ENCODE assay signal across 16 cellular contexts in genomic region chr1:147086129-147086528, GRCh38.
DNase-seq lines count a peak whose midpoint lies in the region; ATAC-seq and TF ChIP-seq lines count a peak whose summit lies in the region.
"Had no signal": no experiment of that assay in that cellular context is flagged by ENCODE, and none has a peak within 500 bp of the region (broad histone marks: within the 10 kb centered on the region; RNA-seq: fewer than 3 reads in every experiment).

No MANE protein-coding gene starts in this region.

- POLR2A ChIA-PET in CD8-positive, alpha-beta memory T cell (lab: Charles Lee) = no interaction called here

- H3K4me3 ChIP-seq in CD8-positive, alpha-beta memory T cell (ENCODE audit: low read length) = no peak overlapping the region
- no peak overlapping the region for H3K4me3 ChIP-seq in smooth muscle cell

- no peak for TF ChIP-seq CTCF in smooth muscle cell (IDR thresholded peaks at IDR 0.05; ENCODE audit: borderline replicate concordance, insufficient read depth, poor library complexity, severe bottlenecking)
- TF ChIP-seq CTCF in Calu3 (IDR thresholded peaks at IDR 0.05; ENCODE audit: unreplicated experiment) = no peak

- H3K9me3 ChIP-seq in CD8-positive, alpha-beta memory T cell (ENCODE audit: low read length) = no peaks in the 10 kb centered on the region
- no peaks in the 10 kb centered on the region for H3K9me3 ChIP-seq in smooth muscle cell (replicated peaks; ENCODE audit: low read depth)
- H3K9me3 ChIP-seq: BE2C had no signal

- CTCF ChIA-PET in CD8-positive, alpha-beta memory T cell (lab: Charles Lee) = no interaction called here
- CTCF ChIA-PET in Calu3 (lab: Charles Lee) = no interaction called here

- no peaks in the 10 kb centered on the region for H3K79me2 ChIP-seq in smooth muscle cell (ENCODE audit: low read depth)

- peaks cover 46 to 49% of the 10 kb centered on the region in 2 donors for H3K27me3 Mint-ChIP-seq in CD8-positive, alpha-beta memory T cell
- H3K27me3 Mint-ChIP-seq in activated T-helper 17 cell treated with anti-CD3 and anti-CD28 coated beads, Interleukin-2, amount 50 U/mL, for 72 hours = peaks cover 32% of the 10 kb centered on the region
- peaks cover 71% of the 10 kb centered on the region for H3K27me3 Mint-ChIP-seq in Calu3 (ENCODE audit: unreplicated experiment)

- H3K36me3 Mint-ChIP-seq in CD8-positive, alpha-beta memory T cell = peaks cover 0 to 9% (median 0%) of the 10 kb centered on the region in 3 donors
- H3K36me3 Mint-ChIP-seq in activated T-helper 17 cell treated with anti-CD3 and anti-CD28 coated beads, Interleukin-2, amount 50 U/mL, for 72 hours (ENCODE audit: low read depth) = peaks cover 13% of the 10 kb centered on the region
- peaks cover 12% of the 10 kb centered on the region for H3K36me3 Mint-ChIP-seq in Calu3 (ENCODE audit: insufficient read depth, unreplicated experiment)

- H3K4me1 Mint-ChIP-seq in CD8-positive, alpha-beta memory T cell = peaks cover 16 to 27% (median 19%) of the 10 kb centered on the region in 3 donors
- peaks cover 10% of the 10 kb centered on the region for H3K4me1 Mint-ChIP-seq in activated T-helper 17 cell treated with anti-CD3 and anti-CD28 coated beads, Interleukin-2, amount 50 U/mL, for 72 hours
- peaks cover 16% of the 10 kb centered on the region for H3K4me1 Mint-ChIP-seq in Calu3 (ENCODE audit: low read depth, unreplicated experiment)

- H3K27ac ChIP-seq in CD8-positive, alpha-beta memory T cell (ENCODE audit: low read depth, low read length) = no peak overlapping the region
- peak overlapping the region; percentile 97 for H3K27ac ChIP-seq in smooth muscle cell (ENCODE audit: low read depth)
- H3K27ac ChIP-seq: C4-2B, HL-60 had no signal

- H3K9me3 Mint-ChIP-seq in CD8-positive, alpha-beta memory T cell = peaks cover 0 to 21% (median 10%) of the 10 kb centered on the region in 5 donors
- H3K9me3 Mint-ChIP-seq in activated T-helper 17 cell treated with anti-CD3 and anti-CD28 coated beads, Interleukin-2, amount 50 U/mL, for 72 hours = no peaks in the 10 kb centered on the region
- H3K9me3 Mint-ChIP-seq in Calu3 (ENCODE audit: low read depth, unreplicated experiment) = no peaks in the 10 kb centered on the region

- H3K9ac ChIP-seq in smooth muscle cell (ENCODE audit: low read depth) = no peak overlapping the region

- ATAC-seq in activated T-helper 17 cell treated with anti-CD3 and anti-CD28 coated beads, Interleukin-2, amount 50 U/mL, for 72 hours (replicated peaks) = no peak
- no peak for ATAC-seq in SK-N-SH treated with all-trans-retinoic acid at 6 μM for 48 hours
- ATAC-seq in HG03135 (IDR thresholded peaks at IDR 0.05; ENCODE audit: unreplicated experiment) = no peak
- ATAC-seq: CD8-positive, alpha-beta T cell had no signal

- peaks cover 18% of the 10 kb centered on the region for H3K27me3 ChIP-seq in CD8-positive, alpha-beta memory T cell (ENCODE audit: insufficient read depth, low read length, poor library complexity, severe bottlenecking)
- H3K27me3 ChIP-seq in smooth muscle cell (ENCODE audit: low read depth) = peaks cover 6% of the 10 kb centered on the region

- H3F3A ChIP-seq in smooth muscle cell (ENCODE audit: low read depth) = peaks cover 9% of the 10 kb centered on the region

- no peak overlapping the region for H3K4me2 ChIP-seq in smooth muscle cell

- peak overlapping the region in 5 of 7 donors; percentile 2 to 97 (median 14) for H3K4me3 Mint-ChIP-seq in CD8-positive, alpha-beta memory T cell
- peak overlapping the region; percentile 88 for H3K4me3 Mint-ChIP-seq in activated T-helper 17 cell treated with anti-CD3 and anti-CD28 coated beads, Interleukin-2, amount 50 U/mL, for 72 hours
- H3K4me3 Mint-ChIP-seq in Calu3 (ENCODE audit: low read depth, unreplicated experiment) = no peak overlapping the region

- peak overlapping the region in 1 of 8 donors; percentile 62 for H3K27ac Mint-ChIP-seq in CD8-positive, alpha-beta memory T cell
- no peak overlapping the region for H3K27ac Mint-ChIP-seq in activated T-helper 17 cell treated with anti-CD3 and anti-CD28 coated beads, Interleukin-2, amount 50 U/mL, for 72 hours
- H3K27ac Mint-ChIP-seq in Calu3 (ENCODE audit: unreplicated experiment) = no peak overlapping the region
- H3K27ac Mint-ChIP-seq: H9 had no signal

- H4K20me1 ChIP-seq in smooth muscle cell (ENCODE audit: low read depth) = no peaks in the 10 kb centered on the region

- DNase-seq in CD8-positive, alpha-beta memory T cell = no peak
- DNase-seq in left kidney (ENCODE audit: low read depth, low spot score) (peak; percentile 32), smooth muscle cell (lab: John Stamatoyannopoulos, UW; ENCODE audit: unreplicated experiment) (no peak), Calu3 (no peak), NCI-H2029 (lab: John Stamatoyannopoulos, UW) (no peak)
- DNase-seq: BE2C; Caco-2; CD8-positive, alpha-beta T cell; GF-D8; GOT3; H9 had no signal

- no peaks in the 10 kb centered on the region for H3K36me3 ChIP-seq in CD8-positive, alpha-beta memory T cell (ENCODE audit: insufficient read depth, low read length)
- H3K36me3 ChIP-seq in smooth muscle cell (ENCODE audit: low read depth) = no peaks in the 10 kb centered on the region
- H3K36me3 ChIP-seq: BE2C had no signal

- no peak overlapping the region for H2AFZ ChIP-seq in smooth muscle cell (ENCODE audit: low read depth)

- BruUV-seq in Calu3 (replicated peaks; lab: Mats Ljungman, UMichigan) = no TSS peak

- intact Hi-C loops in Calu3 (cut with micrococcal nuclease; ENCODE audit: unreplicated experiment) = loop anchor here (10.0 kb wide), 1 partner anchor 61 kb away; no protein-coding TSS in a partner anchor

- H3K4me1 ChIP-seq in CD8-positive, alpha-beta memory T cell (ENCODE audit: insufficient read depth, low read length) = peaks cover 13% of the 10 kb centered on the region
- H3K4me1 ChIP-seq in smooth muscle cell (ENCODE audit: low read depth) = no peaks in the 10 kb centered on the region
- H3K4me1 ChIP-seq: BE2C, Caco-2 had no signal

TF ChIP-seq in SK-N-SH treated with all-trans-retinoic acid at 6 μM for 48 hours, 23 proteins besides CTCF, POLR2A, EP300 and RAD21 (continues in another document):
- no peak for TF ChIP-seq ZC3H10 (CRISPR knock-in tag; IDR thresholded peaks at IDR 0.05)
- no peak for TF ChIP-seq GLIS3 (CRISPR knock-in tag; IDR thresholded peaks at IDR 0.05)
- no peak for TF ChIP-seq PPARA (CRISPR knock-in tag; IDR thresholded peaks at IDR 0.05; ENCODE audit: borderline replicate concordance)
- no peak for TF ChIP-seq ZNF8 (CRISPR knock-in tag; IDR thresholded peaks at IDR 0.05)
- TF ChIP-seq TOX (CRISPR knock-in tag; IDR thresholded peaks at IDR 0.05; ENCODE audit: borderline replicate concordance) = no peak
- TF ChIP-seq POU6F1 (CRISPR knock-in tag; IDR thresholded peaks at IDR 0.05; ENCODE audit: borderline replicate concordance, low read depth) = no peak
- no peak for TF ChIP-seq ISL1 (CRISPR knock-in tag; IDR thresholded peaks at IDR 0.05)
- TF ChIP-seq TSHZ2 (CRISPR knock-in tag; IDR thresholded peaks at IDR 0.05) = no peak
- TF ChIP-seq RARB (CRISPR knock-in tag; IDR thresholded peaks at IDR 0.05) = no peak
- TF ChIP-seq CSRNP3 (CRISPR knock-in tag; IDR thresholded peaks at IDR 0.05) = no peak
- TF ChIP-seq OSR1 (CRISPR knock-in tag; IDR thresholded peaks at IDR 0.05) = no peak
